In genomic region chr2:213147550-213147949, GRCh38 we compare ENCODE assay signal across 15 cellular contexts. TPM values are rescaled to one million over a fixed set of nuclear protein-coding genes. Genes with fewer than 3 reads are reported as not detected.
A peak's percentile ranks its signal among the peaks of the same experiment; 100 is the strongest.
DNase-seq lines count a peak whose midpoint lies in the region; ATAC-seq, FAIRE-seq and TF ChIP-seq lines count a peak whose summit lies in the region.
"Had no signal": no experiment of that assay in that cellular context is flagged by ENCODE, and none has a peak within 500 bp of the region (broad histone marks: within the 10 kb centered on the region; RNA-seq: fewer than 3 reads in every experiment).

No MANE protein-coding gene starts in this region.

- no peak overlapping the region for H3K4ac ChIP-seq in mesendoderm (ENCODE audit: low read depth, low read length)

- H3K27me3 ChIP-seq in PC-9 (ENCODE audit: insufficient read depth, low read depth) (no peaks in the 10 kb centered on the region), keratinocyte (ENCODE audit: control insufficient read depth, extremely low read depth, insufficient read depth, low read length) (no peaks in the 10 kb centered on the region), mesendoderm (ENCODE audit: insufficient read depth, low read length, poor library complexity) (no peaks in the 10 kb centered on the region)
- H3K27me3 ChIP-seq: suprapubic skin had no signal

- no peak overlapping the region for H3K56ac ChIP-seq in mesendoderm (ENCODE audit: low read length)

- H3K4me3 ChIP-seq in GM12864 (ENCODE audit: low read depth, low read length) (peak overlapping the region; percentile 35; the same call in 1 of the 2 replicates), PC-9 (peak overlapping the region; percentile 83; the same call in 1 of the 2 replicates), keratinocyte (ENCODE audit: control insufficient read depth in 2 of 3, extremely low read depth in 1 of 3, insufficient read depth in 2 of 3, low read depth in 1 of 3, low read length in 3 of 3) (no peak overlapping the region), mesendoderm (ENCODE audit: low read length) (no peak overlapping the region)

- H3K9me3 ChIP-seq in PC-9 (ENCODE audit: insufficient read depth, low read depth) (no peaks in the 10 kb centered on the region), keratinocyte (ENCODE audit: control insufficient read depth, low read depth, low read length) (no peaks in the 10 kb centered on the region)
- H3K9me3 ChIP-seq: Caco-2, suprapubic skin had no signal

- no peak overlapping the region for H3K9ac ChIP-seq in keratinocyte (ENCODE audit: control insufficient read depth, extremely low read depth, insufficient read depth, low read length)
- H3K9ac ChIP-seq in mesendoderm (ENCODE audit: low read length): no peak overlapping the region

- no peak for FAIRE-seq in keratinocyte (lab: Jason Lieb, UNC)

- H2BK5ac ChIP-seq in mesendoderm (ENCODE audit: low read length): no peak overlapping the region

- DNase-seq in GM12864 (ENCODE audit: low read depth) (no peak), PC-9 (no peak), keratinocyte (ENCODE audit: low read depth, low spot score) (no peak), glomerular visceral epithelial cell (ENCODE audit: extremely low spot score) (no peak), A172 (ENCODE audit: low spot score) (no peak), mesendoderm (no peak)
- no peak for DNase-seq in activated CD4-positive, alpha-beta T cell treated with anti-CD3 and anti-CD28 coated beads, Interleukin-2, amount 50 U/mL, for 1 hour
- DNase-seq: Caco-2; left colon; NCI-H510A; occipital lobe; stimulated activated CD4-positive, alpha-beta T cell treated with anti-CD3 and anti-CD28 coated beads, Interleukin-4, amount 100 ng/mL, for 1 hour had no signal

- H3F3A ChIP-seq in PC-9 (ENCODE audit: insufficient read depth, low read depth): peaks cover 18% of the 10 kb centered on the region; the same call in 1 of the 2 replicates

- no peak overlapping the region for H2BK120ac ChIP-seq in mesendoderm (ENCODE audit: low read depth, low read length)

- H2AK5ac ChIP-seq in mesendoderm (ENCODE audit: low read length): no peak overlapping the region

- no peak overlapping the region for H4K5ac ChIP-seq in mesendoderm (ENCODE audit: low read length)

- H3K79me1 ChIP-seq in mesendoderm (ENCODE audit: low read length): no peaks in the 10 kb centered on the region

- H2AFZ ChIP-seq in PC-9: no peak overlapping the region
- peak overlapping the region; percentile 30 for H2AFZ ChIP-seq in keratinocyte (ENCODE audit: control insufficient read depth, low read length)

- peak; percentile 19 for ATAC-seq in GM21423 (IDR thresholded peaks at IDR 0.05; ENCODE audit: unreplicated experiment)
- ATAC-seq: left colon, SK-N-SH treated with all-trans-retinoic acid at 6 μM for 48 hours had no signal

- no peaks in the 10 kb centered on the region for H3K9me2 ChIP-seq in PC-9 (ENCODE audit: insufficient read depth)

- H3K79me2 ChIP-seq in PC-9 (ENCODE audit: low read depth): peaks cover 64% of the 10 kb centered on the region
- H3K79me2 ChIP-seq in keratinocyte (ENCODE audit: control insufficient read depth, insufficient read depth, low read length): peaks cover 3% of the 10 kb centered on the region
- no peaks in the 10 kb centered on the region for H3K79me2 ChIP-seq in mesendoderm (ENCODE audit: control insufficient read depth, insufficient read depth, low read length)

- no CpG with 5 or more reads among the region's 2 CpGs for WGBS in mesendoderm (ENCODE audit: extremely low coverage, insufficient coverage, low lambda C conversion rate)

- POLR2A ChIA-PET in PC-9 (lab: Charles Lee; ENCODE audit: unreplicated experiment): interaction anchor here (0.7 kb wide), 1 partner anchor 191 kb away, joined by 4 read pairs; no protein-coding TSS in a partner anchor

- H3K4me1 ChIP-seq in PC-9 (replicated peaks; ENCODE audit: insufficient read depth) (peaks cover 20% of the 10 kb centered on the region), keratinocyte (ENCODE audit: control insufficient read depth, extremely low read depth, insufficient read depth, low read length) (peaks cover 20% of the 10 kb centered on the region), mesendoderm (ENCODE audit: control insufficient read depth, low read depth, low read length) (no peaks in the 10 kb centered on the region)
- H3K4me1 ChIP-seq: Caco-2 had no signal

- peak overlapping the region; percentile 86 for H3K4me2 ChIP-seq in PC-9
- peak overlapping the region; percentile 52 for H3K4me2 ChIP-seq in keratinocyte (ENCODE audit: control insufficient read depth, extremely low read depth, insufficient read depth, low read depth, low read length)
- H3K4me2 ChIP-seq in mesendoderm (ENCODE audit: low read length): no peak overlapping the region

- intact Hi-C loops in PC-9 (cut with micrococcal nuclease; ENCODE audit: unreplicated experiment): loop anchor here (10.0 kb wide), 1 partner anchor 73 kb away; no protein-coding TSS in a partner anchor

- H2BK15ac ChIP-seq in mesendoderm (replicated peaks; ENCODE audit: low read depth): no peak overlapping the region

- H3K18ac ChIP-seq in mesendoderm (ENCODE audit: low read length): no peak overlapping the region

- TF ChIP-seq CTCF in GM12864 (IDR thresholded peaks at IDR 0.05; ENCODE audit: low read depth, low read length, missing control alignments) (no peak), PC-9 (conservative IDR thresholded peaks at IDR 0.05) (no peak), keratinocyte (optimal IDR thresholded peaks at IDR 0.05 in 1 of 3, IDR thresholded peaks at IDR 0.05 in 1 of 3, conservative IDR thresholded peaks at IDR 0.05 in 1 of 3; ENCODE audit: extremely low read depth in 1 of 3, insufficient read depth in 2 of 3, low read length in 3 of 3) (no peak)

- dilution Hi-C loops in keratinocyte (cut with MboI; ENCODE audit: extremely low pct_ligation_motif_present, low sequenced_read_pairs): no loop called here

- H3K27ac ChIP-seq in PC-9 (no peak overlapping the region), keratinocyte (ENCODE audit: control insufficient read depth, insufficient read depth, low read length) (no peak overlapping the region), mesendoderm (ENCODE audit: low read depth, low read length) (no peak overlapping the region)

- H4K20me1 ChIP-seq in PC-9 (ENCODE audit: insufficient read depth): no peaks in the 10 kb centered on the region
- H4K20me1 ChIP-seq in keratinocyte (ENCODE audit: control insufficient read depth, extremely low read depth, insufficient read depth, low read length): no peaks in the 10 kb centered on the region

- H3K23ac ChIP-seq in mesendoderm (ENCODE audit: low read length): no peak overlapping the region

- CTCF ChIA-PET in PC-9 (lab: Charles Lee): no interaction called here

- 0 out of 2 replicates have a peak, but pooled peaks cover 16% of the 10 kb centered on the region for H3K36me3 ChIP-seq in PC-9 (ENCODE audit: low read depth)
- H3K36me3 ChIP-seq in keratinocyte (ENCODE audit: control insufficient read depth in 2 of 2, extremely low read depth in 1 of 2, insufficient read depth in 2 of 2, low read length in 2 of 2): no peaks in the 10 kb centered on the region
- no peaks in the 10 kb centered on the region for H3K36me3 ChIP-seq in mesendoderm (ENCODE audit: control insufficient read depth, insufficient read depth, low read length)
- H3K36me3 ChIP-seq: suprapubic skin had no signal

- no peak overlapping the region for H4K8ac ChIP-seq in mesendoderm (ENCODE audit: low read depth, low read length)

- BruUV-seq in PC-9 (replicated peaks; lab: Mats Ljungman, UMichigan): no TSS peak

- H3K9me1 ChIP-seq in keratinocyte (ENCODE audit: control insufficient read depth, extremely low read depth, insufficient read depth, low read length): no peaks in the 10 kb centered on the region

RNA-seq across cellular contexts. Expression of gene IKZF2, which starts 3.9 kb away (rescaled TPM):
- total RNA-seq in PC-9 (2021): 22.2 and 28.3 TPM in 2 replicates
- 7.1 to 12.3 TPM (median 8.2 TPM) in 3 replicates for polyA plus RNA-seq in keratinocyte
- 1.3 TPM for polyA plus RNA-seq in keratinocyte (2011; ENCODE audit: low read depth)
- 2.3 and 5.5 TPM in 2 replicates for polyA plus RNA-seq in keratinocyte (2011; cell fraction: cytosol; rRNA removed)
- 13.3 and 14.6 TPM in 2 replicates for polyA plus RNA-seq in keratinocyte (2011; cell fraction: nucleus; rRNA removed)
- polyA plus RNA-seq in keratinocyte (2012; ENCODE audit: low replicate concordance): 3.6 and 4.3 TPM in 2 replicates
- 12.6 to 57.2 TPM (median 43.7 TPM) in 3 replicates for polyA minus RNA-seq in keratinocyte
- 12.3 TPM for polyA minus RNA-seq in keratinocyte (2011; cell fraction: cytosol; rRNA and poly(A)+ RNA removed)
- 33.8 and 72.4 TPM in 2 replicates for polyA minus RNA-seq in keratinocyte (2011; cell fraction: nucleus; rRNA and poly(A)+ RNA removed)
- total RNA-seq in A172 (2014; rRNA removed; shearing (Covaris generic)): 1.5 and 1.8 TPM in 2 replicates
- polyA plus RNA-seq in mesendoderm (2013, experiment 1 of 2): 1.1 TPM
- 1.0 TPM for polyA plus RNA-seq in mesendoderm (2013, experiment 2 of 2)

Comparison
In these comparisons a context has a peak if more than half of its experiments do, and no peak if none do; other contexts are left out.
1. H3K4me3 ChIP-seq: peak in GM12864 (single experiment) and PC-9 (single experiment); none in keratinocyte (0 of 3) and mesendoderm (single experiment).